24 cellular contexts compared by ENCODE assay signal in the genomic region with DNA sequence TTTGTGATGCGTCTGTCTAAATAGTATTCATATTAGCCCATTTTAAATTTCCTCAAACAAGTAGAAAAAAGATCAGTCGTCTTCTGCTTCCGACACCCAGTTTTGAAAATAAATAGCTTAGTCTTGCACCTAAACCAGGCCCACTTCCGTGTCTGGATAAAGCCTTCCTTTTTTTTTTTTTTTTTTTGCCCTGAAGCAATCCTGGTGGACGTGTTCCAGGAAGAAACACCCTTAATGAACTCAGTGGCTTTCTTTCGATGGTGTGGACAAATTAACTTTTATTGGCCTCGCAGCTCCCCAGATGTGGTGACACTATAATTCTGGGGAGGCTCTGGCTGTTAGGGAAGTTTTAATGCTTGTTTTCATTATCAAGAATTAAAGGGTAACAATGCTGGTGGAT. TPM values are rescaled to one million over a fixed set of nuclear protein-coding genes. Genes with fewer than 3 reads are reported as not detected.
DNase-seq lines count a peak whose midpoint lies in the region; ATAC-seq, FAIRE-seq and TF ChIP-seq lines count a peak whose summit lies in the region.
"Had no signal": no experiment of that assay in that cellular context is flagged by ENCODE, and none has a peak within 500 bp of the region (broad histone marks: within the 10 kb centered on the region; RNA-seq: fewer than 3 reads in every experiment).

No MANE protein-coding gene starts in this region.

- H3K27ac ChIP-seq in smooth muscle cell (ENCODE audit: low read depth) = no peak overlapping the region
- H3K27ac ChIP-seq: KMS-11, lower lobe of right lung, neural progenitor cell, SJCRH30, suprapubic skin had no signal

- intact Hi-C loops in mucosa of descending colon (cut with DNase I, micrococcal nuclease) = no loop called here

- H3K79me2 ChIP-seq in smooth muscle cell (ENCODE audit: low read depth) = no peaks in the 10 kb centered on the region

- H3K9ac ChIP-seq in smooth muscle cell (ENCODE audit: low read depth) = no peak overlapping the region
- H3K9ac ChIP-seq: KMS-11, neural progenitor cell had no signal

- DNase-seq in COLO829 (ENCODE audit: low spot score) (peak; percentile 34), NCI-H69 (lab: John Stamatoyannopoulos, UW) (peak; percentile 8), mucosa of descending colon (peak in 1 of 3 donors; percentile 37), smooth muscle cell (lab: John Stamatoyannopoulos, UW; ENCODE audit: unreplicated experiment) (no peak), NCI-H1436 treated with DMSO at 0.1 percent for 48 hours (lab: John Stamatoyannopoulos, UW) (no peak)
- DNase-seq: activated CD4-positive, alpha-beta T cell treated with anti-CD3 and anti-CD28 coated beads for 48 hours; activated naive CD8-positive, alpha-beta T cell treated with anti-CD3 and anti-CD28 coated beads for 36 hours; DMS79 treated with DMSO at 0.1 percent for 48 hours; hippocampal formation; lower lobe of right lung; NCI-H187 treated with DMSO at 0.1 percent for 48 hours; PC-3; stimulated activated CD4-positive, alpha-beta T cell treated with anti-CD3 and anti-CD28 coated beads, Interleukin-2, amount 100 ng/mL, for 24 hours; T-helper 17 cell had no signal

- H2AFZ ChIP-seq in smooth muscle cell (ENCODE audit: low read depth) = no peak overlapping the region
- H2AFZ ChIP-seq: neural progenitor cell had no signal

- no peak overlapping the region for H3K4me2 ChIP-seq in smooth muscle cell
- H3K4me2 ChIP-seq: KMS-11, neural progenitor cell had no signal

- H3K36me3 ChIP-seq in mucosa of descending colon (ENCODE audit: low read depth) (no peaks in the 10 kb centered on the region), smooth muscle cell (ENCODE audit: low read depth) (no peaks in the 10 kb centered on the region)
- H3K36me3 ChIP-seq: lower lobe of right lung, neural progenitor cell, suprapubic skin had no signal

- peaks cover 3% of the 10 kb centered on the region for H3K4me1 ChIP-seq in mucosa of descending colon (ENCODE audit: low read depth)
- H3K4me1 ChIP-seq in smooth muscle cell (ENCODE audit: low read depth) = no peaks in the 10 kb centered on the region
- H3K4me1 ChIP-seq: neural progenitor cell had no signal

- 73% methylated on average over 7 of the region's 7 CpGs for WGBS in smooth muscle cell (ENCODE audit: low lambda C conversion rate)

- no peaks in the 10 kb centered on the region for H3K9me3 ChIP-seq in mucosa of descending colon
- H3K9me3 ChIP-seq in smooth muscle cell (replicated peaks; ENCODE audit: low read depth) = no peaks in the 10 kb centered on the region
- H3K9me3 ChIP-seq: lower lobe of right lung, SJCRH30, suprapubic skin had no signal

- no peak for TF ChIP-seq CTCF in mucosa of descending colon (IDR thresholded peaks at IDR 0.05)
- no peak for TF ChIP-seq CTCF in smooth muscle cell (IDR thresholded peaks at IDR 0.05; ENCODE audit: borderline replicate concordance, insufficient read depth, poor library complexity, severe bottlenecking)

- peak; percentile 87 for ATAC-seq in mucosa of descending colon
- no peak for ATAC-seq in HG03095 (IDR thresholded peaks at IDR 0.05; ENCODE audit: unreplicated experiment)
- ATAC-seq: lower lobe of right lung; PC-3; stimulated activated effector memory CD8-positive, alpha-beta T cell treated with anti-CD3 and anti-CD28 coated beads, Interleukin-12 subunit alpha, Interleukin-12 subunit beta, amount 100 ng/mL, for 72 hours; T-helper 17 cell had no signal

- H3K27me3 ChIP-seq in smooth muscle cell (ENCODE audit: low read depth) = no peaks in the 10 kb centered on the region
- H3K27me3 ChIP-seq: neural progenitor cell, SJCRH30, suprapubic skin had no signal

- peak; percentile 92 for FAIRE-seq in endometrium (lab: Jason Lieb, UNC)
- FAIRE-seq: GM19239, HTR-8/SVneo had no signal

- peaks cover 85% of the 10 kb centered on the region for H4K20me1 ChIP-seq in smooth muscle cell (ENCODE audit: low read depth)

- no peaks in the 10 kb centered on the region for H3F3A ChIP-seq in smooth muscle cell (ENCODE audit: low read depth)

- no peak overlapping the region for H3K4me3 ChIP-seq in mucosa of descending colon
- no peak overlapping the region for H3K4me3 ChIP-seq in smooth muscle cell
- H3K4me3 ChIP-seq: lower lobe of right lung, neural progenitor cell, SJCRH30, suprapubic skin had no signal

RNA-seq across cellular contexts. Expression of a gene that starts 32.8 kb away (rescaled TPM):
- total RNA-seq in mucosa of descending colon = under 1 TPM in 1 of 3 donors, not detected in 2; 0.51 TPM
- total RNA-seq in smooth muscle cell = 0.09 TPM in 1 of 2 replicates, not detected in the other
- 0.15 and 0.93 TPM in 2 replicates for polyA plus RNA-seq in smooth muscle cell
- total RNA-seq: activated naive CD8-positive, alpha-beta T cell treated with anti-CD3 and anti-CD28 coated beads for 36 hours; lower lobe of right lung; PC-3; progenitor cell of endocrine pancreas; T-helper 17 cell had no signal

Comparison
In these comparisons a context has a peak if more than half of its experiments do, and no peak if none do; other contexts are left out.
1. DNase-seq: peak in COLO829 (single experiment) and NCI-H69 (single experiment); none in smooth muscle cell (single experiment) and NCI-H1436 treated with DMSO at 0.1 percent for 48 hours (single experiment).